Comparison of ENCODE assay signal across 8 cellular contexts in the genomic region with DNA sequence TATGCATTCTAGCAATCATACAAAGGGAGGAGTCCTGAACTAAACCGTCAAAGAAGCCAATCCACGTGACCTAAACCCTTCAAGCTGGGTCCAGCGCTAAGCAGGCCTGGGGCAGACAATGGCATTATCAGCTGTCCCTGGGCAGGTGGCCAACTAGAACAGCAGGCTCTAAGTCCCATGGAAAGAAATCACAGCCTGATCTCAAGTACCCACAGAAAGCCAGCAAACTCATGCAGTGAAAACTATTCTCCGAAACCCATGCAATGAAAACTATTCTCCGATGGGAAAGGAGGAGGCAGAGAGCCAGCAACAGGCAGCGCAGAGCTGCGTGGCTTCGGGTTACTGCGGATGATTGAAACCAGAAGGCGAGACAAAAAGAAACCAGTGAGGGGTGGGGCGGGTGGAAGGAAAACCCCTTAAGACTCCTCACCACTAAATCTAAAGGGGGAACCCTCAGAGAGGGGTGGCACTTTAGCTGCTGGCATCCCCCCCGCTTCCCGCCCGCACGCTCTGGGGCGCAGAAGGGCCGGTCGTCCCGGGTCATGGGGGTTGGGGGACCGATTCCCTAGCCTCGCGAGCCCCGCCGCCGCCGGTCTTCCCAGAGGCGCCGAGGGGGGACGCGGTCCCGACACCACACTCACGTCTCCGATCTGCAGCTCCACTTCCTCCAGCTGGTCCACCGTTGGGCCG. TPM values are rescaled to one million over a fixed set of nuclear protein-coding genes. Genes with fewer than 3 reads are reported as not detected.
A peak's percentile ranks its signal among the peaks of the same experiment; 100 is the strongest.
DNase-seq lines count a peak whose midpoint lies in the region; TF ChIP-seq lines count a peak whose summit lies in the region.

No MANE protein-coding gene starts in this region.

- peaks cover 17% of the 10 kb centered on the region for H3K4me1 Mint-ChIP-seq in progenitor cell of endocrine pancreas (ENCODE audit: low read depth)

- CTCF ChIA-PET in SK-N-SH (lab: Yijun Ruan, JAX): interaction anchor here (1.0 to 1.4 kb wide), 3 partner anchors 34 to 47 kb away, joined by 3 to 4 read pairs (median 3); no protein-coding TSS in a partner anchor

- H2AFZ ChIP-seq in GM23248 (peak overlapping the region; percentile 97), SK-N-SH (ENCODE audit: low read depth) (peak overlapping the region; percentile 71)

- in situ Hi-C loops in GM23248 (cut with MboI): no loop called here

- H3K9me3 ChIP-seq in ES-I3 (ENCODE audit: control insufficient read depth, insufficient read depth, low read length): no peaks in the 10 kb centered on the region
- no peaks in the 10 kb centered on the region for H3K9me3 ChIP-seq in GM23248 (ENCODE audit: low read depth)
- no peaks in the 10 kb centered on the region for H3K9me3 ChIP-seq in SK-N-SH
- H3K9me3 ChIP-seq in left ventricle myocardium inferior (replicated peaks): no peaks in the 10 kb centered on the region
- H3K9me3 ChIP-seq in uterus: no peaks in the 10 kb centered on the region

- no peak for TF ChIP-seq CTCF in SK-N-SH (IDR thresholded peaks at IDR 0.05)
- no peak for TF ChIP-seq CTCF in left ventricle myocardium inferior (IDR thresholded peaks at IDR 0.05; ENCODE audit: borderline replicate concordance)
- TF ChIP-seq CTCF in progenitor cell of endocrine pancreas (IDR thresholded peaks at IDR 0.05; ENCODE audit: unreplicated experiment): no peak
- TF ChIP-seq CTCF in uterus (IDR thresholded peaks at IDR 0.05): no peak

- H3K4me3 ChIP-seq in GM23248 (peak overlapping the region; percentile 92), SK-N-SH (ENCODE audit: low read depth in 2 of 2, low read length in 1 of 2) (peak overlapping the region; percentile 89 to 98), left ventricle myocardium inferior (peak overlapping the region; percentile 91), uterus (peak overlapping the region; percentile 75 to 94)

- peaks cover 4% of the 10 kb centered on the region for H3K36me3 Mint-ChIP-seq in progenitor cell of endocrine pancreas (ENCODE audit: insufficient read depth)

- H3K4me1 ChIP-seq in ES-I3 (ENCODE audit: insufficient read depth, low read length) (peaks cover 4% of the 10 kb centered on the region; the same call in 1 of the 2 replicates), GM23248 (ENCODE audit: insufficient read depth) (peaks cover 12% of the 10 kb centered on the region), SK-N-SH (ENCODE audit: control insufficient read depth in 1 of 2, insufficient read depth in 2 of 2, low read depth in 1 of 2, low read length in 1 of 2) (peaks cover 14 to 16% of the 10 kb centered on the region in 2 experiments; a peak in 3 of 4 replicates), left ventricle myocardium inferior (peaks cover 61% of the 10 kb centered on the region), uterus (peaks cover 0 to 4% of the 10 kb centered on the region in 2 donors)

- no peaks in the 10 kb centered on the region for H3K9me3 Mint-ChIP-seq in progenitor cell of endocrine pancreas (ENCODE audit: low read depth)

- H3K9me2 ChIP-seq in GM23248 (ENCODE audit: insufficient read depth): no peaks in the 10 kb centered on the region
- no peaks in the 10 kb centered on the region for H3K9me2 ChIP-seq in SK-N-SH

- H3F3A ChIP-seq in GM23248 (ENCODE audit: insufficient read depth) (peaks cover 28% of the 10 kb centered on the region), SK-N-SH (replicated peaks; ENCODE audit: insufficient read depth) (peaks cover 23% of the 10 kb centered on the region)

- intact Hi-C loops in left ventricle myocardium inferior (cut with micrococcal nuclease) (no loop called here), uterus (cut with DNase I; ENCODE audit: low total_unique reads) (no loop called here)

- no peak for TF ChIP-seq POLR2A in uterus (IDR thresholded peaks at IDR 0.05)

- H4K20me1 ChIP-seq in GM23248 (ENCODE audit: insufficient read depth): no peaks in the 10 kb centered on the region
- H4K20me1 ChIP-seq in SK-N-SH (ENCODE audit: insufficient read depth): peaks cover 17% of the 10 kb centered on the region; the same call in 1 of the 2 replicates

- H3K27ac Mint-ChIP-seq in progenitor cell of endocrine pancreas: peak overlapping the region; percentile 99

- POLR2A ChIA-PET in SK-N-SH (lab: Yijun Ruan, JAX): no interaction called here

- no peaks in the 10 kb centered on the region for H3K36me3 ChIP-seq in ES-I3 (ENCODE audit: insufficient read depth, low read length)
- H3K36me3 ChIP-seq in GM23248 (ENCODE audit: low read depth): no peaks in the 10 kb centered on the region
- H3K36me3 ChIP-seq in SK-N-SH (replicated peaks in 1 of 2; ENCODE audit: control insufficient read depth in 1 of 2, insufficient read depth in 2 of 2, low read length in 1 of 2): peaks cover 14 to 16% of the 10 kb centered on the region in 2 experiments
- H3K36me3 ChIP-seq in left ventricle myocardium inferior: no peaks in the 10 kb centered on the region
- no peaks in the 10 kb centered on the region for H3K36me3 ChIP-seq in uterus

- H3K27ac ChIP-seq in GM23248 (peak overlapping the region; percentile 84), SK-N-SH (ENCODE audit: low read depth in 2 of 2, low read length in 1 of 2) (peak overlapping the region; percentile 91 to 92), left ventricle myocardium inferior (replicated peaks) (peak overlapping the region; percentile 99), uterus (peak overlapping the region; percentile 94 to 98)

- H3K9ac ChIP-seq in ES-I3 (ENCODE audit: low read depth, low read length): peak overlapping the region; percentile 75
- H3K9ac ChIP-seq in GM23248: peak overlapping the region; percentile 90
- peak overlapping the region; percentile 91 for H3K9ac ChIP-seq in SK-N-SH

- DNase-seq in GM23248 (peak; percentile 88), LHCN-M2 (ENCODE audit: low read depth) (peak; percentile 90), SK-N-SH (peak; percentile 77), amniotic epithelial cell (ENCODE audit: low read depth) (peak; percentile 70), left ventricle myocardium inferior (peak; percentile 77), progenitor cell of endocrine pancreas (ENCODE audit: low spot score, unreplicated experiment) (peak; percentile 20), uterus (peak; percentile 40 to 57)

- no peak for TF ChIP-seq EP300 in SK-N-SH (IDR thresholded peaks at IDR 0.05; ENCODE audit: borderline replicate concordance in 1 of 2, low read depth in 1 of 2, low read length in 1 of 2)

- H3K4me3 Mint-ChIP-seq in progenitor cell of endocrine pancreas (ENCODE audit: low read depth): peak overlapping the region; percentile 98

- no peaks in the 10 kb centered on the region for H3K27me3 ChIP-seq in GM23248 (replicated peaks; ENCODE audit: insufficient read depth)
- no peaks in the 10 kb centered on the region for H3K27me3 ChIP-seq in SK-N-SH (ENCODE audit: insufficient read depth)
- H3K27me3 ChIP-seq in left ventricle myocardium inferior (ENCODE audit: low read depth): no peaks in the 10 kb centered on the region
- no peaks in the 10 kb centered on the region for H3K27me3 ChIP-seq in uterus

- WGBS in GM23248 (ENCODE audit: low coverage in 1 of 2, low lambda C conversion rate in 2 of 2, missing lambda C conversion rate in 2 of 2), 2 experiments: 0 to 1% methylated on average over 35 of the region's 35 CpGs
- WGBS in SK-N-SH (ENCODE audit: low lambda C conversion rate): under 1% methylated on average over 18 of the region's 35 CpGs

- H3K4me2 ChIP-seq in GM23248 (ENCODE audit: unreplicated experiment) (peak overlapping the region; percentile 93), SK-N-SH (peak overlapping the region; percentile 82)

- TF ChIP-seq RAD21 in SK-N-SH (IDR thresholded peaks at IDR 0.05; ENCODE audit: low read length): no peak

- no peaks in the 10 kb centered on the region for H3K27me3 Mint-ChIP-seq in progenitor cell of endocrine pancreas

- H3K79me2 ChIP-seq in GM23248 (ENCODE audit: insufficient read depth) (peaks cover 71% of the 10 kb centered on the region), SK-N-SH (ENCODE audit: insufficient read depth) (peaks cover 60% of the 10 kb centered on the region)

TF ChIP-seq in SK-N-SH, 30 proteins besides CTCF, POLR2A, EP300 and RAD21 (continues in another document):
- TF ChIP-seq MXI1 (IDR thresholded peaks at IDR 0.05; ENCODE audit: low read depth, low read length) (peak; percentile 96), SIN3A (IDR thresholded peaks at IDR 0.05; ENCODE audit: borderline replicate concordance, low read depth, low read length) (peak; percentile 74; the same call in 1 of the 2 replicates), MAX (IDR thresholded peaks at IDR 0.05; ENCODE audit: low read depth) (peak; percentile 90)

RNA-seq across cellular contexts. Expression of gene C4orf46, which starts 0.6 kb away (rescaled TPM):
- 12.4 and 19.5 TPM in 2 replicates for total RNA-seq in GM23248 (2014; rRNA removed; shearing (Covaris generic))
- 13.3 and 14.1 TPM in 2 replicates for polyA plus RNA-seq in GM23248 (2016; fragmentation: Nextera tagmentation; extraction: Ambion mirVana)
- total RNA-seq in LHCN-M2 (2014; rRNA removed): 33.8 and 42.6 TPM in 2 replicates
- 9.1 TPM for polyA plus RNA-seq in LHCN-M2 (2012)
- polyA plus RNA-seq in SK-N-SH (2012; rRNA removed): 7.0 and 7.1 TPM in 2 replicates
- 10.5 and 11.0 TPM in 2 replicates for polyA plus RNA-seq in SK-N-SH (2012; cell fraction: cytosol; rRNA removed)
- 2.7 and 6.4 TPM in 2 replicates for polyA plus RNA-seq in SK-N-SH (2012; cell fraction: nucleus; rRNA removed)
- 3.4 TPM for total RNA-seq in left ventricle myocardium inferior
- total RNA-seq in progenitor cell of endocrine pancreas: 18.2 and 20.1 TPM in 2 replicates
- 10 to 100 TPM in 2 of 4 donors, 1 to 10 TPM in 2; 2.3 to 39.5 (median 10.0) TPM for total RNA-seq in uterus

RNA-seq across cellular contexts. Expression of gene ETFDH, which starts 1.0 kb away (rescaled TPM):
- total RNA-seq in GM23248 (2014; rRNA removed; shearing (Covaris generic)): 18.5 and 26.4 TPM in 2 replicates
- polyA plus RNA-seq in GM23248 (2016; fragmentation: Nextera tagmentation; extraction: Ambion mirVana): 24.1 and 25.6 TPM in 2 replicates
- total RNA-seq in LHCN-M2 (2014; rRNA removed): 11.0 and 16.2 TPM in 2 replicates
- polyA plus RNA-seq in LHCN-M2 (2012): 9.6 TPM
- 12.1 and 15.7 TPM in 2 replicates for polyA plus RNA-seq in SK-N-SH (2012; rRNA removed)
- polyA plus RNA-seq in SK-N-SH (2012; cell fraction: cytosol; rRNA removed): 13.7 and 17.7 TPM in 2 replicates
- 21.1 and 29.0 TPM in 2 replicates for polyA plus RNA-seq in SK-N-SH (2012; cell fraction: nucleus; rRNA removed)
- 283 TPM for total RNA-seq in left ventricle myocardium inferior
- total RNA-seq in progenitor cell of endocrine pancreas: 19.9 and 22.5 TPM in 2 replicates
- total RNA-seq in uterus: 10 to 100 TPM; 15.6 to 46.8 (median 27.6) TPM

RNA-seq across cellular contexts. Expression of gene PPID, which starts 52.1 kb away (rescaled TPM):
- 19.2 and 29.1 TPM in 2 replicates for total RNA-seq in GM23248 (2014; rRNA removed; shearing (Covaris generic))
- polyA plus RNA-seq in GM23248 (2016; fragmentation: Nextera tagmentation; extraction: Ambion mirVana) (37.0 and 41.0 TPM in 2 replicates), SK-N-SH (2012; rRNA removed) (13.2 and 20.2 TPM in 2 replicates)
- total RNA-seq in LHCN-M2 (2014; rRNA removed) (31.5 and 35.5 TPM in 2 replicates), left ventricle myocardium inferior (39.2 TPM), progenitor cell of endocrine pancreas (42.9 and 49.2 TPM in 2 replicates), uterus (10 to 100 TPM in 2 of 4 donors, 1 to 10 TPM in 2; 2.6 to 36.1 (median 13.8) TPM)
- polyA plus RNA-seq in LHCN-M2 (2012): 18.0 TPM
- polyA plus RNA-seq in SK-N-SH (2012; cell fraction: cytosol; rRNA removed): 27.0 and 33.1 TPM in 2 replicates
- 10.9 and 15.9 TPM in 2 replicates for polyA plus RNA-seq in SK-N-SH (2012; cell fraction: nucleus; rRNA removed)

Comparison
In these comparisons a context has a peak if more than half of its experiments do, and no peak if none do; other contexts are left out.
1. Peak in every context shown above with its lines: DNase-seq, H3K4me3 ChIP-seq and H3K27ac ChIP-seq.
2. DNase-seq: peak in every context shown above with its lines; median percentile 90 in LHCN-M2; 88 in GM23248; 77 in SK-N-SH; 77 in left ventricle myocardium inferior; 70 in amniotic epithelial cell; 48 in uterus; 20 in progenitor cell of endocrine pancreas.